22 cellular contexts compared by ENCODE assay signal in the genomic region with DNA sequence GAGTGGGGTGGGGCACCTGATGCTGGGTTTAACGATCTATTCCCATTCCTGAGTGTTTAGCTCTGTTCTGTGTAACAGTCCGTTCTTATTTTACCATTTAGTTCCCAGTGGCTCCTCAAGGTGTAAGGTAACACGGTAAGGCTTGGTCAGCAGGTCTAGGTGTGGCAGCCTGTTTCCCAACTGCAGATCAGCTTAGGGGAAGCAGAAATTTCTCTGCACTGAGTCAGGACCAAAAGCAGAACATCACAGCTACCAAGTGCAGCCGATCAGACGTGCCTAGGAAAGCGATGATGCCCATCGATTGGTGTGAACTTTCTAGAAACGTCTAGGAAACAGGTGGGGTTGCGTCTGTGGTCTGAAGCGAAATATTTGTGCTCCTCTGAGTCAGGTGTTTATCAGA.
DNase-seq lines count a peak whose midpoint lies in the region; ATAC-seq, FAIRE-seq and TF ChIP-seq lines count a peak whose summit lies in the region.
"Had no signal": no experiment of that assay in that cellular context is flagged by ENCODE, and none has a peak within 500 bp of the region (broad histone marks: within the 10 kb centered on the region; RNA-seq: fewer than 3 reads in every experiment).

No MANE protein-coding gene starts in this region.

- H3K14ac ChIP-seq in H1 (ENCODE audit: insufficient read length): no peak overlapping the region

- H3K4me1 Mint-ChIP-seq in Calu3 (ENCODE audit: low read depth, unreplicated experiment): peaks cover 45% of the 10 kb centered on the region
- H3K4me1 Mint-ChIP-seq: CD8-positive, alpha-beta memory T cell; IgD-negative memory B cell had no signal

- no peak for FAIRE-seq in H1 (lab: Jason Lieb, UNC)
- FAIRE-seq: A204.1, GM12891, HTR-8/SVneo had no signal

- no peak overlapping the region for H4K8ac ChIP-seq in H1 (ENCODE audit: extremely low read depth, insufficient read depth, low read length)

- CTCF ChIA-PET in Calu3 (lab: Charles Lee) (interaction anchor here (0.7 to 1.9 kb wide), 2 partner anchors 15 to 22 kb away, joined by 3 to 5 read pairs; no protein-coding TSS in a partner anchor), PC-3 (lab: Charles Lee) (no interaction called here), H1 (lab: Charles Lee; ENCODE audit: partially characterized antibody) (interaction anchor here (0.9 to 9.3 kb wide), 5 partner anchors 9 to 217 kb away, joined by 3 to 60 read pairs (median 3); no protein-coding TSS in a partner anchor)

- peaks cover 2% of the 10 kb centered on the region for H3K9me3 Mint-ChIP-seq in Calu3 (ENCODE audit: low read depth, unreplicated experiment)

- TF ChIP-seq RAD21 in H1 (IDR thresholded peaks at IDR 0.05 in 1 of 2, conservative IDR thresholded peaks at IDR 0.05 in 1 of 2; ENCODE audit: low read depth in 2 of 2, low read length in 2 of 2): no peak

- no peaks in the 10 kb centered on the region for H3K79me2 ChIP-seq in PC-3 (ENCODE audit: low read length)
- H3K79me2 ChIP-seq in H1 (ENCODE audit: control insufficient read depth in 1 of 2, insufficient read depth in 2 of 2, low read length in 2 of 2): no peaks in the 10 kb centered on the region
- H3K79me2 ChIP-seq in MM.1S (ENCODE audit: low read length): no peaks in the 10 kb centered on the region

- H3K9ac ChIP-seq in PC-3 (ENCODE audit: low read length): no peak overlapping the region
- no peak overlapping the region for H3K9ac ChIP-seq in H1 (replicated peaks in 1 of 4; ENCODE audit: extremely low read depth in 1 of 4, low read depth in 3 of 4, low read length in 3 of 4)
- H3K9ac ChIP-seq in MM.1S (ENCODE audit: low read length): no peak overlapping the region
- H3K9ac ChIP-seq: BLaER1 had no signal

- H3K4ac ChIP-seq in H1 (replicated peaks; ENCODE audit: insufficient read length, low read depth, low read length): no peak overlapping the region

- intact Hi-C loops in Calu3 (cut with micrococcal nuclease; ENCODE audit: unreplicated experiment) (loop anchor here (2.0 kb wide), 2 partner anchors 22 to 46 kb away; no protein-coding TSS in a partner anchor), PC-3 (cut with micrococcal nuclease) (no loop called here)

- H3K27me3 Mint-ChIP-seq in Calu3 (ENCODE audit: unreplicated experiment): no peaks in the 10 kb centered on the region

- H3K9me3 ChIP-seq in PC-3 (ENCODE audit: low read length) (no peaks in the 10 kb centered on the region), H1 (ENCODE audit: insufficient read depth in 2 of 2, low read depth in 1 of 2, low read length in 1 of 2) (no peaks in the 10 kb centered on the region), MM.1S (replicated peaks; ENCODE audit: insufficient read depth, low read length) (no peaks in the 10 kb centered on the region), suprapubic skin (no peaks in the 10 kb centered on the region)
- H3K9me3 ChIP-seq: BLaER1, HAP-1 had no signal

- H2AK5ac ChIP-seq in H1 (ENCODE audit: low read depth, low read length): no peak overlapping the region

- H3K36me3 ChIP-seq in PC-3 (ENCODE audit: low read depth, low read length): no peaks in the 10 kb centered on the region
- H3K36me3 ChIP-seq in H1 (ENCODE audit: control insufficient read depth in 2 of 4, insufficient read depth in 4 of 4, low read length in 3 of 4): no peaks in the 10 kb centered on the region
- H3K36me3 ChIP-seq in MM.1S (replicated peaks; ENCODE audit: insufficient read depth, low read length): no peaks in the 10 kb centered on the region
- H3K36me3 ChIP-seq in suprapubic skin: no peaks in the 10 kb centered on the region
- H3K36me3 ChIP-seq: BLaER1, HAP-1 had no signal

- H3K27ac ChIP-seq in PC-3 (ENCODE audit: low read length) (peak overlapping the region; percentile 27; the same call in 1 of the 2 replicates), H1 (ENCODE audit: low read depth, low read length) (no peak overlapping the region), MM.1S (ENCODE audit: low read length) (no peak overlapping the region), suprapubic skin (no peak overlapping the region)
- H3K27ac ChIP-seq: BLaER1 had no signal

- BruUV-seq in Calu3 (replicated peaks; lab: Mats Ljungman, UMichigan) (no TSS peak), PC-3 (replicated peaks; lab: Mats Ljungman, UMichigan) (no TSS peak)

- no peaks in the 10 kb centered on the region for H3F3A ChIP-seq in PC-3 (ENCODE audit: low read length, unreplicated experiment)
- H3F3A ChIP-seq in MM.1S (ENCODE audit: insufficient read depth, low read length): no peaks in the 10 kb centered on the region

- H2AFZ ChIP-seq in PC-3 (ENCODE audit: low read length) (peak overlapping the region; percentile 76), H1 (ENCODE audit: low read length) (no peak overlapping the region), MM.1S (ENCODE audit: low read length) (no peak overlapping the region)

- 0 out of 2 replicates have a peak overlapping the region, but pooled peaks have one; percentile 38 for H2BK20ac ChIP-seq in H1 (ENCODE audit: low read length)

- no peak overlapping the region for H4K91ac ChIP-seq in H1 (replicated peaks; ENCODE audit: insufficient read length, low read length)

- H3K23me2 ChIP-seq in H1 (ENCODE audit: low read depth, low read length): no peaks in the 10 kb centered on the region

- H3K56ac ChIP-seq in H1 (replicated peaks; ENCODE audit: insufficient read length, low read depth, low read length): no peak overlapping the region

- H4K5ac ChIP-seq in H1 (ENCODE audit: insufficient read length, low read depth, low read length): no peak overlapping the region

- no peak overlapping the region for H2BK120ac ChIP-seq in H1 (replicated peaks; ENCODE audit: low read depth, low read length)

- no peak overlapping the region for H2BK12ac ChIP-seq in H1 (ENCODE audit: low read depth, low read length)

- peak; percentile 63 for ATAC-seq in PC-3
- ATAC-seq: SK-N-SH treated with all-trans-retinoic acid at 6 μM for 48 hours had no signal

- H4K20me1 ChIP-seq in PC-3 (ENCODE audit: low read length): no peaks in the 10 kb centered on the region
- H4K20me1 ChIP-seq in H1 (replicated peaks in 1 of 2; ENCODE audit: control insufficient read depth in 1 of 2, insufficient read depth in 2 of 2, low read length in 2 of 2): no peaks in the 10 kb centered on the region
- H4K20me1 ChIP-seq in MM.1S (ENCODE audit: insufficient read depth, low read length): no peaks in the 10 kb centered on the region
- H4K20me1 ChIP-seq: BLaER1 had no signal

- POLR2A ChIA-PET in PC-3 (lab: Charles Lee; ENCODE audit: unreplicated experiment): no interaction called here
- POLR2A ChIA-PET in H1 (lab: Charles Lee; ENCODE audit: partially characterized antibody): interaction anchor here (1.0 to 1.2 kb wide), 2 partner anchors 13 to 22 kb away, joined by 3 to 4 read pairs; no protein-coding TSS in a partner anchor

- TF ChIP-seq CTCF in Calu3 (IDR thresholded peaks at IDR 0.05; ENCODE audit: unreplicated experiment) (no peak), PC-3 (conservative IDR thresholded peaks at IDR 0.05; ENCODE audit: low read depth, low read length) (no peak), H1 (IDR thresholded peaks at IDR 0.05; ENCODE audit: control extremely low read depth in 1 of 3, insufficient read depth in 1 of 3, low read depth in 1 of 3, low read length in 3 of 3) (no peak), MM.1S (IDR thresholded peaks at IDR 0.05; ENCODE audit: low read length) (no peak), suprapubic skin (IDR thresholded peaks at IDR 0.05) (no peak)

- H3K4me3 Mint-ChIP-seq in Calu3 (ENCODE audit: low read depth, unreplicated experiment): peak overlapping the region; percentile 11
- H3K4me3 Mint-ChIP-seq: CD8-positive, alpha-beta memory T cell had no signal

- TF ChIP-seq EP300 in H1 (IDR thresholded peaks at IDR 0.05; ENCODE audit: borderline replicate concordance in 1 of 2, low read depth in 2 of 2, low read length in 2 of 2): no peak
- no peak for TF ChIP-seq EP300 in suprapubic skin (IDR thresholded peaks at IDR 0.05)

- peaks cover 7% of the 10 kb centered on the region for H3K36me3 Mint-ChIP-seq in Calu3 (ENCODE audit: insufficient read depth, unreplicated experiment)
- H3K36me3 Mint-ChIP-seq: CD8-positive, alpha-beta memory T cell; IgD-negative memory B cell had no signal

- no peak overlapping the region for H2BK5ac ChIP-seq in H1 (ENCODE audit: low read depth, low read length)

- peak; percentile 64 for DNase-seq in Calu3
- peak; percentile 70 for DNase-seq in PC-3
- no peak for DNase-seq in H1 (ENCODE audit: low read depth in 1 of 2, low spot score in 2 of 2)
- peak; percentile 79 for DNase-seq in kidney tubule cell (ENCODE audit: low spot score)
- DNase-seq in MM.1S: no peak
- no peak for DNase-seq in suprapubic skin (ENCODE audit: low spot score in 2 of 2)
- DNase-seq in DMS153 treated with DMSO at 0.1 percent for 48 hours (lab: John Stamatoyannopoulos, UW; ENCODE audit: unreplicated experiment): no peak
- no peak for DNase-seq in dermis blood vessel endothelial cell
- DNase-seq: CD8-positive, alpha-beta memory T cell; GF-D8; NCI-H1436; NCI-H2029; NCI-H510A; NCI-H774; Right ventricle myocardium superior had no signal

- peak overlapping the region; percentile 57 for H3K27ac Mint-ChIP-seq in Calu3 (ENCODE audit: unreplicated experiment)
- H3K27ac Mint-ChIP-seq: CD8-positive, alpha-beta memory T cell; IgD-negative memory B cell had no signal

- H3K4me1 ChIP-seq in PC-3 (ENCODE audit: insufficient read depth, low read length) (peaks cover 17% of the 10 kb centered on the region), H1 (replicated peaks in 1 of 4; ENCODE audit: control insufficient read depth in 3 of 4, insufficient read depth in 4 of 4, low read length in 3 of 4) (peaks cover 2 to 10% (median 8%) of the 10 kb centered on the region in 4 experiments; a peak in 5 of 7 replicates), MM.1S (ENCODE audit: low read length) (no peaks in the 10 kb centered on the region), suprapubic skin (no peaks in the 10 kb centered on the region)
- H3K4me1 ChIP-seq: BLaER1 had no signal

- no peak overlapping the region for H3K23ac ChIP-seq in H1 (ENCODE audit: insufficient read length)

- H3K27me3 ChIP-seq in PC-3 (ENCODE audit: low read length) (no peaks in the 10 kb centered on the region), H1 (replicated peaks in 1 of 4; ENCODE audit: control insufficient read depth in 3 of 4, extremely low read depth in 1 of 4, insufficient read depth in 3 of 4, low read length in 3 of 4) (no peaks in the 10 kb centered on the region), MM.1S (replicated peaks; ENCODE audit: insufficient read depth, low read length) (no peaks in the 10 kb centered on the region), suprapubic skin (peaks cover 10% of the 10 kb centered on the region)
- H3K27me3 ChIP-seq: BLaER1 had no signal

- no peaks in the 10 kb centered on the region for H3K79me1 ChIP-seq in H1 (ENCODE audit: low read depth, low read length)

- peak overlapping the region; percentile 3; the same call in 1 of the 2 replicates for H3K18ac ChIP-seq in H1 (ENCODE audit: extremely low read depth, low read length)

- no peak overlapping the region; the same call in 1 of the 2 replicates for H2BK15ac ChIP-seq in H1 (ENCODE audit: low read length)

- H3K4me3 ChIP-seq in PC-3 (ENCODE audit: low read length) (peak overlapping the region; percentile 59), H1 (ENCODE audit: extremely low read depth in 1 of 4, insufficient read depth in 2 of 4, low read depth in 3 of 4, low read length in 4 of 4) (no peak overlapping the region), MM.1S (ENCODE audit: low read length) (no peak overlapping the region), suprapubic skin (no peak overlapping the region)
- H3K4me3 ChIP-seq: BLaER1, HAP-1 had no signal

- no peak for TF ChIP-seq POLR2A in H1 (IDR thresholded peaks at IDR 0.05; ENCODE audit: control extremely low read depth in 1 of 2, low read depth in 2 of 2, low read length in 2 of 2)
- TF ChIP-seq POLR2A in suprapubic skin (IDR thresholded peaks at IDR 0.05): no peak

- 87% methylated on average over 10 of the region's 10 CpGs; no CpG with 5 or more reads in 1 of the 2 experiments for WGBS in H1 (ENCODE audit: extremely low coverage in 1 of 2, insufficient coverage in 1 of 2, insufficient read length in 1 of 2, insufficient replicate concordance in 2 of 2, low coverage in 1 of 2, low lambda C conversion rate in 2 of 2, missing lambda C conversion rate in 1 of 2), 2 experiments
- WGBS in suprapubic skin: 72% methylated on average over 10 of the region's 10 CpGs

- H3K9me2 ChIP-seq in PC-3 (replicated peaks; ENCODE audit: low read length) (no peaks in the 10 kb centered on the region), MM.1S (replicated peaks; ENCODE audit: insufficient read depth, low read length) (no peaks in the 10 kb centered on the region)

- H3K4me2 ChIP-seq in PC-3 (ENCODE audit: low read length) (peak overlapping the region; percentile 88), H1 (ENCODE audit: insufficient read depth in 1 of 2, low read depth in 2 of 2, low read length in 2 of 2) (no peak overlapping the region), MM.1S (ENCODE audit: low read depth, low read length) (no peak overlapping the region)
- H3K4me2 ChIP-seq: BLaER1 had no signal

Comparison
In these comparisons a context has a peak if more than half of its experiments do, and no peak if none do; other contexts are left out.
1. DNase-seq: peak in Calu3 (single experiment), PC-3 (single experiment) and kidney tubule cell (single experiment); none in H1 (0 of 2), MM.1S (single experiment), suprapubic skin (0 of 2), DMS153 treated with DMSO at 0.1 percent for 48 hours (single experiment) and dermis blood vessel endothelial cell (single experiment).